ENCODE assay signal across 18 cellular contexts in genomic region chr2:136448435-136448834, GRCh38.
DNase-seq lines count a peak whose midpoint lies in the region; TF ChIP-seq lines count a peak whose summit lies in the region.
"Had no signal": no experiment of that assay in that cellular context is flagged by ENCODE, and none has a peak within 500 bp of the region (broad histone marks: within the 10 kb centered on the region; RNA-seq: fewer than 3 reads in every experiment).

No MANE protein-coding gene starts in this region.

- H3K4me3 ChIP-seq in right atrium auricular region, result no peak overlapping the region
- H3K4me3 ChIP-seq: esophagus squamous epithelium, HAP-1, thoracic aorta had no signal

- H3K4me1 ChIP-seq in right atrium auricular region, result no peaks in the 10 kb centered on the region
- H3K4me1 ChIP-seq: esophagus squamous epithelium, HAP-1 had no signal

- no peaks in the 10 kb centered on the region for H3K36me3 ChIP-seq in right atrium auricular region
- H3K36me3 ChIP-seq: esophagus squamous epithelium, HAP-1, thoracic aorta had no signal

- TF ChIP-seq CTCF in right atrium auricular region (IDR thresholded peaks at IDR 0.05), result no peak

- DNase-seq in DMS79 (lab: John Stamatoyannopoulos, UW) (peak; percentile 59), NCI-H1417 treated with DMSO at 0.1 percent for 48 hours (lab: John Stamatoyannopoulos, UW) (peak; percentile 37), NCI-H510A (lab: John Stamatoyannopoulos, UW) (peak; percentile 61), iPS-NIHi11 (ENCODE audit: low spot score) (peak; percentile 51), ecto neural progenitor cell (ENCODE audit: low spot score) (no peak), cerebellum (ENCODE audit: low spot score) (no peak), right atrium auricular region (ENCODE audit: low spot score) (no peak)
- DNase-seq: activated CD8-positive, alpha-beta T cell treated with anti-CD3 and anti-CD28 coated beads for 36 hours; activated naive CD8-positive, alpha-beta T cell treated with anti-CD3 and anti-CD28 coated beads for 36 hours; activated T-cell treated with anti-CD3 and anti-CD28 coated beads, Interleukin-2, amount 50 U/mL, for 72 hours; esophagus squamous epithelium; immature natural killer cell; mammary epithelial cell; naive thymus-derived CD4-positive, alpha-beta T cell; NCI-H1436; T-cell had no signal

- no peak overlapping the region for H3K27ac ChIP-seq in right atrium auricular region
- H3K27ac ChIP-seq: esophagus squamous epithelium, thoracic aorta had no signal

- no peaks in the 10 kb centered on the region for H3K9me3 ChIP-seq in right atrium auricular region
- H3K9me3 ChIP-seq: esophagus squamous epithelium, HAP-1, thoracic aorta had no signal

- H3K27me3 ChIP-seq in right atrium auricular region, result no peaks in the 10 kb centered on the region

Comparison
In these comparisons a context has a peak if more than half of its experiments do, and no peak if none do; other contexts are left out.
1. DNase-seq: peak in DMS79 (single experiment), NCI-H1417 treated with DMSO at 0.1 percent for 48 hours (single experiment), NCI-H510A (single experiment) and iPS-NIHi11 (single experiment); none in ecto neural progenitor cell (single experiment), cerebellum (single experiment) and right atrium auricular region (single experiment).